33 cellular contexts compared by ENCODE assay signal in genomic region chr5:131994533-131995226, GRCh38. TPM values are rescaled to one million over a fixed set of nuclear protein-coding genes. Genes with fewer than 3 reads are reported as not detected.
DNase-seq lines count a peak whose midpoint lies in the region; ATAC-seq and TF ChIP-seq lines count a peak whose summit lies in the region.
"Had no signal": no experiment of that assay in that cellular context is flagged by ENCODE, and none has a peak within 500 bp of the region (broad histone marks: within the 10 kb centered on the region; RNA-seq: fewer than 3 reads in every experiment).

No MANE protein-coding gene starts in this region.

- H3K27me3 Mint-ChIP-seq in chondrocyte (ENCODE audit: low read depth), result peaks cover 11% of the 10 kb centered on the region

- no peaks in the 10 kb centered on the region for H3K79me2 ChIP-seq in DND-41 (ENCODE audit: insufficient read depth, low read length)
- H3K79me2 ChIP-seq in Loucy (ENCODE audit: insufficient read depth, low read length), result peaks cover 8% of the 10 kb centered on the region; the same call in 1 of the 2 replicates

- H3K9me3 Mint-ChIP-seq in chondrocyte (ENCODE audit: low read depth), result no peaks in the 10 kb centered on the region
- H3K9me3 Mint-ChIP-seq: activated naive CD4-positive, alpha-beta T cell treated with anti-CD3 and anti-CD28 coated beads for 36 hours; IgD-negative memory B cell had no signal

- H3K4me3 ChIP-seq in DND-41 (ENCODE audit: low read depth in 1 of 2, low read length in 2 of 2) (no peak overlapping the region), Loucy (ENCODE audit: low read length, poor library complexity, severe bottlenecking) (no peak overlapping the region)
- H3K4me3 ChIP-seq: skin epidermis, tibial nerve had no signal

- H3K9me3 ChIP-seq in DND-41 (ENCODE audit: insufficient read depth, low read length, severe bottlenecking) (no peaks in the 10 kb centered on the region), Loucy (ENCODE audit: insufficient read depth, low read depth, low read length) (no peaks in the 10 kb centered on the region)
- H3K9me3 ChIP-seq: Caco-2, tibial nerve had no signal

- H4K20me1 ChIP-seq in DND-41 (ENCODE audit: insufficient read depth, low read length), result peaks cover 13% of the 10 kb centered on the region
- no peaks in the 10 kb centered on the region for H4K20me1 ChIP-seq in Loucy (ENCODE audit: insufficient read depth, low read length, poor library complexity, severe bottlenecking)

- no peak overlapping the region for H3K27ac ChIP-seq in DND-41 (ENCODE audit: low read length)
- H3K27ac ChIP-seq: brain microvascular endothelial cell, skin epidermis, tibial nerve, WERI-Rb-1 had no signal

- no peaks in the 10 kb centered on the region for H3K9me2 ChIP-seq in Loucy (replicated peaks; ENCODE audit: low read depth, low read length)

- H3K4me3 Mint-ChIP-seq in chondrocyte (ENCODE audit: unreplicated experiment), result no peak overlapping the region
- H3K4me3 Mint-ChIP-seq: activated naive CD4-positive, alpha-beta T cell treated with anti-CD3 and anti-CD28 coated beads for 36 hours; B cell; IgD-negative memory B cell; naive thymus-derived CD4-positive, alpha-beta T cell had no signal

- H3K4me2 ChIP-seq in DND-41 (ENCODE audit: insufficient read depth, low read length), result no peak overlapping the region
- peak overlapping the region; percentile 91 for H3K4me2 ChIP-seq in Loucy (ENCODE audit: low read depth, low read length, poor library complexity, severe bottlenecking)

- H3K9ac ChIP-seq in DND-41 (ENCODE audit: low read depth, low read length), result no peak overlapping the region
- no peak overlapping the region for H3K9ac ChIP-seq in Loucy (ENCODE audit: low read depth, low read length, poor library complexity, severe bottlenecking)

- DNase-seq in DND-41 (peak; percentile 21), chondrocyte (ENCODE audit: low spot score) (peak; percentile 71), posterior vena cava (ENCODE audit: low spot score) (peak; percentile 57), left cardiac atrium (no peak), CD1c-positive myeloid dendritic cell (ENCODE audit: extremely low spot score) (no peak)
- DNase-seq: activated CD4-positive, alpha-beta T cell treated with anti-CD3 and anti-CD28 coated beads, Interleukin-2, amount 50 U/mL, for 4 hours; activated naive CD4-positive, alpha-beta T cell treated with anti-CD3 and anti-CD28 coated beads for 36 hours; brain microvascular endothelial cell; DMS79; islet precursor cell; left ventricle myocardium superior; midbrain; naive thymus-derived CD4-positive, alpha-beta T cell; NCI-H1105 treated with DMSO at 0.1 percent for 48 hours; NCI-H1930; NCI-H345; PC-3; stimulated activated CD4-positive, alpha-beta T cell treated with anti-CD3 and anti-CD28 coated beads, Interleukin-1b, Interleukin-23, amount 100 ng/mL, for 48 hours; stimulated activated CD8-positive, alpha-beta memory T cell treated with anti-CD3 and anti-CD28 coated beads, Interleukin-4, amount 100 ng/mL, for 48 hours; WERI-Rb-1 had no signal

- H2AFZ ChIP-seq in DND-41 (ENCODE audit: low read depth, low read length), result no peak overlapping the region
- H2AFZ ChIP-seq in Loucy (ENCODE audit: low read length), result no peak overlapping the region

- peaks cover 3% of the 10 kb centered on the region; the same call in 1 of the 2 replicates for H3F3A ChIP-seq in Loucy (ENCODE audit: low read depth)

- no peaks in the 10 kb centered on the region for H3K36me3 ChIP-seq in DND-41 (ENCODE audit: insufficient read depth, low read length)
- no peaks in the 10 kb centered on the region for H3K36me3 ChIP-seq in Loucy (ENCODE audit: insufficient read depth, low read length)
- H3K36me3 ChIP-seq: brain microvascular endothelial cell, tibial nerve had no signal

- no peak for TF ChIP-seq CTCF in DND-41 (IDR thresholded peaks at IDR 0.05; ENCODE audit: borderline replicate concordance, extremely low read depth, low read length, poor library complexity, severe bottlenecking)
- no peak for TF ChIP-seq CTCF in Loucy (conservative IDR thresholded peaks at IDR 0.05; ENCODE audit: low read length)
- TF ChIP-seq CTCF in chondrocyte (IDR thresholded peaks at IDR 0.05), result no peak

- H3K4me1 ChIP-seq in DND-41 (ENCODE audit: insufficient read depth, low read length) (peaks cover 18% of the 10 kb centered on the region), Loucy (ENCODE audit: insufficient read depth, low read length, poor library complexity, severe bottlenecking) (peaks cover 47% of the 10 kb centered on the region)

- H3K27me3 ChIP-seq in DND-41 (ENCODE audit: insufficient read depth, low read length, poor library complexity), result peaks cover 14% of the 10 kb centered on the region
- no peaks in the 10 kb centered on the region for H3K27me3 ChIP-seq in Loucy (ENCODE audit: insufficient read depth, low read length, poor library complexity, severe bottlenecking)
- H3K27me3 ChIP-seq: tibial nerve had no signal

- no peak for ATAC-seq in DND-41 (ENCODE audit: insufficient read depth, low read depth)
- no peak for ATAC-seq in left cardiac atrium
- ATAC-seq in HG03521 (IDR thresholded peaks at IDR 0.05; ENCODE audit: unreplicated experiment), result no peak
- no peak for ATAC-seq in HG03565 (IDR thresholded peaks at IDR 0.05; ENCODE audit: unreplicated experiment)
- ATAC-seq: left ventricle myocardium superior; naive thymus-derived CD4-positive, alpha-beta T cell; PC-3; Right ventricle myocardium inferior; SK-N-SH treated with all-trans-retinoic acid at 6 μM for 48 hours had no signal

- intact Hi-C loops in posterior vena cava (cut with DNase I), result no loop called here
- intact Hi-C loops in left cardiac atrium (cut with DNase I), result no loop called here

- no peaks in the 10 kb centered on the region for H3K4me1 Mint-ChIP-seq in chondrocyte (ENCODE audit: low read depth)

- no peak overlapping the region for H3K27ac Mint-ChIP-seq in chondrocyte (ENCODE audit: unreplicated experiment)
- H3K27ac Mint-ChIP-seq: activated naive CD4-positive, alpha-beta T cell treated with anti-CD3 and anti-CD28 coated beads for 36 hours; B cell; IgD-negative memory B cell had no signal

- no peaks in the 10 kb centered on the region for H3K36me3 Mint-ChIP-seq in chondrocyte (ENCODE audit: low read depth)
- H3K36me3 Mint-ChIP-seq: IgD-negative memory B cell had no signal

RNA-seq across cellular contexts. Expression of gene ACSL6, which starts 16.8 kb away (rescaled TPM):
- not detected in 3 replicates for total RNA-seq in chondrocyte
- under 1 TPM; 0.32 to 0.62 TPM for total RNA-seq in posterior vena cava
- 1 to 10 TPM; 1.6 to 4.4 TPM for total RNA-seq in left cardiac atrium
- total RNA-seq: MCF 10A, osteoblast had no signal

RNA-seq across cellular contexts. Expression of gene MEIKIN, which starts 49.2 kb away (rescaled TPM):
- total RNA-seq in chondrocyte, result not detected in 3 replicates
- 1 to 10 TPM in 1 of 2 donors, not detected in 1; 1.4 TPM for total RNA-seq in posterior vena cava
- not detected for total RNA-seq in left cardiac atrium
- total RNA-seq: B cell; Caco-2; left ventricle myocardium superior; MCF 10A; osteoblast; PC-3; Right ventricle myocardium inferior; T-helper 2 cell treated with Interferon-gamma antibody and Interleukin-4, amounts not matched to agents 100 ng/mL and 5 ng/mL, for 36 hours; tibial nerve had no signal

Comparison
In these comparisons a context has a peak if more than half of its experiments do, and no peak if none do; other contexts are left out.
1. DNase-seq: peak in DND-41 (single experiment), chondrocyte (single experiment) and posterior vena cava (single experiment); none in left cardiac atrium (single experiment) and CD1c-positive myeloid dendritic cell (single experiment).